Comparison of ENCODE assay signal across 8 cellular contexts in genomic region chr14:93219103-93219726, GRCh38. TPM values are rescaled to one million over a fixed set of nuclear protein-coding genes. Genes with fewer than 3 reads are reported as not detected.
DNase-seq lines count a peak whose midpoint lies in the region; ATAC-seq and TF ChIP-seq lines count a peak whose summit lies in the region.

No MANE protein-coding gene starts in this region.

- peak; percentile 63 for ATAC-seq in activated CD4-positive, alpha-beta T cell treated with anti-CD3 and anti-CD28 coated beads for 36 hours
- ATAC-seq in aorta (ENCODE audit: low FRiP score) = no peak

- CTCF ChIA-PET in HEK293T (lab: Yijun Ruan, JAX) = interaction anchor here (0.6 to 2.0 kb wide), 4 partner anchors 11 to 323 kb away, joined by 3 to 11 read pairs (median 5); no protein-coding TSS in a partner anchor
- CTCF ChIA-PET in activated CD4-positive, alpha-beta T cell treated with anti-CD3 and anti-CD28 coated beads for 36 hours (lab: Charles Lee) = interaction anchor here (0.6 to 1.6 kb wide), 10 partner anchors 12 to 1709 kb away, joined by 3 to 6 read pairs (median 4); partner anchors contain the start of genes GON7, PPP4R3A and UBR7

- peaks cover 53% of the 10 kb centered on the region for H3K36me3 Mint-ChIP-seq in activated CD4-positive, alpha-beta T cell treated with anti-CD3 and anti-CD28 coated beads for 36 hours (ENCODE audit: low read depth)

- no peaks in the 10 kb centered on the region for H3K9me3 ChIP-seq in aorta (ENCODE audit: control insufficient read depth, low read length)

- H3K4me1 ChIP-seq in aorta (ENCODE audit: control insufficient read depth in 1 of 2, insufficient read depth in 2 of 2, low read length in 2 of 2) = no peaks in the 10 kb centered on the region

- no peak overlapping the region for H3K4me3 Mint-ChIP-seq in activated CD4-positive, alpha-beta T cell treated with anti-CD3 and anti-CD28 coated beads for 36 hours

- H3K27me3 Mint-ChIP-seq in activated CD4-positive, alpha-beta T cell treated with anti-CD3 and anti-CD28 coated beads for 36 hours = no peaks in the 10 kb centered on the region

- WGBS in aorta, 2 donors = 44 to 45% methylated on average over 3 of the region's 3 CpGs

- no peaks in the 10 kb centered on the region for H3K4me1 Mint-ChIP-seq in activated CD4-positive, alpha-beta T cell treated with anti-CD3 and anti-CD28 coated beads for 36 hours

- intact Hi-C loops in activated CD4-positive, alpha-beta T cell treated with anti-CD3 and anti-CD28 coated beads for 36 hours (cut with DNase I, micrococcal nuclease) = loop anchor here in 1 of 2 experiments (1.0 kb wide), 2 partner anchors 106 to 267 kb away; no protein-coding TSS in a partner anchor
- intact Hi-C loops in aorta (cut with DNase I) = no loop called here

- no peaks in the 10 kb centered on the region for H3K9me3 Mint-ChIP-seq in activated CD4-positive, alpha-beta T cell treated with anti-CD3 and anti-CD28 coated beads for 36 hours (ENCODE audit: low read depth)

- no peaks in the 10 kb centered on the region for H3K27me3 ChIP-seq in aorta (ENCODE audit: control insufficient read depth in 1 of 2, insufficient read depth in 2 of 2, low read length in 1 of 2)

- H3K27ac Mint-ChIP-seq in activated CD4-positive, alpha-beta T cell treated with anti-CD3 and anti-CD28 coated beads for 36 hours = no peak overlapping the region

- no peak overlapping the region for H3K4me3 ChIP-seq in aorta (ENCODE audit: low read length in 2 of 2)

- no peak overlapping the region for H3K27ac ChIP-seq in aorta (ENCODE audit: low read depth in 1 of 2, low read length in 2 of 2)

- H3K36me3 ChIP-seq in aorta (ENCODE audit: control insufficient read depth in 1 of 2, insufficient read depth in 2 of 2, low read length in 1 of 2) = peaks cover 1 to 6% of the 10 kb centered on the region in 2 donors

- DNase-seq in NCI-H1436 (lab: John Stamatoyannopoulos, UW) (peak; percentile 31), NCI-H1436 treated with DMSO at 0.1 percent for 48 hours (lab: John Stamatoyannopoulos, UW) (no peak), HEK293T (ENCODE audit: extremely low spot score) (peak; percentile 46), NCI-H2171 (lab: John Stamatoyannopoulos, UW) (peak; percentile 43), fibroblast of gingiva (ENCODE audit: low read depth) (peak; percentile 59), pons (ENCODE audit: low spot score) (peak; percentile 59), aorta (no peak)
- DNase-seq in activated CD4-positive, alpha-beta T cell treated with anti-CD3 and anti-CD28 coated beads for 36 hours = peak; percentile 57

- POLR2A ChIA-PET in HEK293T (lab: Yijun Ruan, JAX) = interaction anchor here (0.6 kb wide), 1 partner anchor 10 kb away, joined by 3 read pairs; no protein-coding TSS in a partner anchor
- POLR2A ChIA-PET in activated CD4-positive, alpha-beta T cell treated with anti-CD3 and anti-CD28 coated beads for 36 hours (lab: Charles Lee) = interaction anchor here (0.6 to 0.8 kb wide), 4 partner anchors 11 to 944 kb away, joined by 3 to 15 read pairs (median 6); no protein-coding TSS in a partner anchor

TF ChIP-seq in HEK293T, 16 proteins besides CTCF, POLR2A, EP300 and RAD21:
- no peak for TF ChIP-seq PKNOX1 (IDR thresholded peaks at IDR 0.05)
- TF ChIP-seq FOXA1 (IDR thresholded peaks at IDR 0.05) = no peak
- TF ChIP-seq L3MBTL2 (conservative IDR thresholded peaks at IDR 0.05) = no peak
- no peak for TF ChIP-seq ZNF384 (IDR thresholded peaks at IDR 0.05)
- no peak for TF ChIP-seq BHLHE40 (IDR thresholded peaks at IDR 0.05; ENCODE audit: borderline replicate concordance)
- TF ChIP-seq SUZ12 (IDR thresholded peaks at IDR 0.05) = no peak
- TF ChIP-seq LEF1 (IDR thresholded peaks at IDR 0.05; ENCODE audit: borderline replicate concordance) = no peak
- no peak for TF ChIP-seq FOXK2 (IDR thresholded peaks at IDR 0.05)
- no peak for TF ChIP-seq SP1 (IDR thresholded peaks at IDR 0.05)
- no peak for TF ChIP-seq TARDBP (IDR thresholded peaks at IDR 0.05)
- TF ChIP-seq ARNT (IDR thresholded peaks at IDR 0.05) = no peak
- TF ChIP-seq HDGF (IDR thresholded peaks at IDR 0.05; ENCODE audit: borderline replicate concordance) = no peak
- no peak for TF ChIP-seq CTBP1 (IDR thresholded peaks at IDR 0.05; ENCODE audit: borderline replicate concordance)
- no peak for TF ChIP-seq ELF4 (IDR thresholded peaks at IDR 0.05)
- no peak for TF ChIP-seq FOXM1 (IDR thresholded peaks at IDR 0.05; ENCODE audit: borderline replicate concordance)
- no peak for TF ChIP-seq NFRKB (IDR thresholded peaks at IDR 0.05)

RNA-seq across cellular contexts. Expression of gene UBR7, which starts 12.2 kb away (rescaled TPM):
- 10 to 100 TPM; 36.5 to 39.9 TPM for total RNA-seq in activated CD4-positive, alpha-beta T cell treated with anti-CD3 and anti-CD28 coated beads for 36 hours
- total RNA-seq in aorta = 10 to 100 TPM; 15.7 to 18.0 TPM
- 10 to 100 TPM; 14.7 to 18.5 TPM for polyA plus RNA-seq in aorta

RNA-seq across cellular contexts. Expression of gene GON7, which starts 12.3 kb away (rescaled TPM):
- 10 to 100 TPM in 1 of 2 experiments, 1 to 10 TPM in 1; 9.9 to 12.9 TPM for total RNA-seq in activated CD4-positive, alpha-beta T cell treated with anti-CD3 and anti-CD28 coated beads for 36 hours
- total RNA-seq in aorta = 1 to 10 TPM; 4.9 to 7.4 TPM
- 10 to 100 TPM; 12.5 to 17.3 TPM for polyA plus RNA-seq in aorta

RNA-seq across cellular contexts. Expression of gene LYSET, which starts 34.1 kb away (rescaled TPM):
- 10 to 100 TPM in 1 of 2 experiments, 1 to 10 TPM in 1; 9.9 to 10.2 TPM for total RNA-seq in activated CD4-positive, alpha-beta T cell treated with anti-CD3 and anti-CD28 coated beads for 36 hours
- 10 to 100 TPM; 12.7 to 13.7 TPM for total RNA-seq in aorta
- 10 to 100 TPM; 17.1 to 42.2 TPM for polyA plus RNA-seq in aorta

RNA-seq across cellular contexts. Expression of gene MOAP1, which starts 34.5 kb away (rescaled TPM):
- total RNA-seq in activated CD4-positive, alpha-beta T cell treated with anti-CD3 and anti-CD28 coated beads for 36 hours = 10 to 100 TPM; 11.7 to 15.9 TPM
- 10 to 100 TPM; 22.0 to 22.8 TPM for total RNA-seq in aorta
- 10 to 100 TPM; 37.6 to 38.7 TPM for polyA plus RNA-seq in aorta

Comparison
In these comparisons a context has a peak if more than half of its experiments do, and no peak if none do; other contexts are left out.
1. DNase-seq: peak in NCI-H1436 (single experiment), HEK293T (single experiment), NCI-H2171 (single experiment), activated CD4-positive, alpha-beta T cell treated with anti-CD3 and anti-CD28 coated beads for 36 hours (single experiment), fibroblast of gingiva (single experiment) and pons (single experiment); none in NCI-H1436 treated with DMSO at 0.1 percent for 48 hours (single experiment) and aorta (0 of 2).